Comparison of ENCODE assay signal across 1 cellular context in the genomic region with DNA sequence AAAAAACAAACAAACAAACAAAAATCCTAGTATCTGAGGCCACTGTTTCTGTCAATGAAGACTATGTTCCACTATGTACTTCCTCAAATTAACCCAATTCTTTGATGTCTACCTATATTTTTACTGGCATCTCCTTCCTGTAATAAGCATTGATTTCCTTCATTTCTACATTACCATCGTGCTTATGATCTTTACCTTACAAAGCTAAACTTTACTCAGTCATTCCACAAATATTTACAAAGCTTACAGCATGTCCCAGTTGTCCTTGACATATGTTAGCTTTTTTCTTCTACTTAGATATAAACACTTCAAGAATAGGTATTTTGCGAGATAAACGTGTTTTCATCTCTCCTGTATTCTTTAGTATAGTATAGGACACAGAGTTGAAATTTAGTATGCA.
TF ChIP-seq lines count a peak whose summit lies in the region.

No MANE protein-coding gene starts in this region.

TF ChIP-seq in HepG2, 621 proteins besides CTCF, POLR2A, EP300 and RAD21 (continued from another document):
- TF ChIP-seq SNAPC4 (CRISPR knock-in tag; IDR thresholded peaks at IDR 0.05) (no peak), HOXA5 (CRISPR knock-in tag; IDR thresholded peaks at IDR 0.05) (no peak), HHEX (CRISPR knock-in tag; IDR thresholded peaks at IDR 0.05) (peak; percentile 40; the same call in 1 of the 2 replicates), ZNF773 (CRISPR knock-in tag; IDR thresholded peaks at IDR 0.05; ENCODE audit: borderline replicate concordance) (no peak), ZNF501 (CRISPR knock-in tag; IDR thresholded peaks at IDR 0.05) (no peak)
